ENCODE assay signal across 20 cellular contexts in the genomic region with DNA sequence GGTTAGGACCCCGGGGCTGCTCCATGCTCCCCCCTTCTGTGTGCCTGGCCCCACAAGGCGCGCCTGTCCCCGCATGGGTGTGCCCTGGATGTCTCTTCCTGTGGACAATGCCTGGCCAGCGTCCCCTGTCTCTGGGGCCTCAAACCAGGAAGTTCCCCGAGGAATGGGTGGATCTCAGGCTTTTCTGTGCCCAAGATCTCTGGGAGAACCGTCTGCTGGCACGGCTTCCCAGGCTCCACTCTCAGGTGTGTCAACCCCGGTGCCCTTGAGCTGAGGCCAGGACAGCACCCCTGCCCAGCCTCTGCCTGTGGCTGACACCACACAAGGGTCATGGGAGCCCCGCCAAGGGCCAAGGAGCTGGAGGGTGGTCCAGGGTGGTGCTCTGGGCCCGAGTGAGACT. TPM values are rescaled to one million over a fixed set of nuclear protein-coding genes. Genes with fewer than 3 reads are reported as not detected.
DNase-seq lines count a peak whose midpoint lies in the region; ATAC-seq and TF ChIP-seq lines count a peak whose summit lies in the region.
"Had no signal": no experiment of that assay in that cellular context is flagged by ENCODE, and none has a peak within 500 bp of the region (broad histone marks: within the 10 kb centered on the region; RNA-seq: fewer than 3 reads in every experiment).

No MANE protein-coding gene starts in this region.

- CTCF ChIA-PET in activated CD8-positive, alpha-beta T cell treated with anti-CD3 and anti-CD28 coated beads, Interleukin-2, amount 10 ng/mL, durations not matched to agents 7 days and 5 days (lab: Charles Lee): no interaction called here

- H3K4me2 ChIP-seq in trophoblast cell (ENCODE audit: low read length): no peak overlapping the region
- H3K4me2 ChIP-seq: A549, KMS-11 had no signal

- H4K8ac ChIP-seq in trophoblast cell (ENCODE audit: low read depth, low read length): no peak overlapping the region

- H4K91ac ChIP-seq in trophoblast cell (ENCODE audit: low read depth, low read length): no peak overlapping the region

- H3K27ac ChIP-seq in body of pancreas (peak overlapping the region in 3 of 4 donors; percentile 4 to 40 (median 32)), left ventricle myocardium inferior (replicated peaks) (peak overlapping the region; percentile 83), lower lobe of right lung (peak overlapping the region; percentile 69), trophoblast cell (ENCODE audit: low read depth, low read length) (no peak overlapping the region)
- H3K27ac ChIP-seq: A549, KMS-11 had no signal

- H3K23ac ChIP-seq in trophoblast cell (ENCODE audit: low read length): no peak overlapping the region

- H3K4me1 Mint-ChIP-seq in activated CD8-positive, alpha-beta T cell treated with anti-CD3 and anti-CD28 coated beads, Interleukin-2, amount 10 ng/mL, durations not matched to agents 7 days and 5 days (ENCODE audit: low read depth): peaks cover 16% of the 10 kb centered on the region

- no peaks in the 10 kb centered on the region for H3K9me3 Mint-ChIP-seq in activated CD8-positive, alpha-beta T cell treated with anti-CD3 and anti-CD28 coated beads, Interleukin-2, amount 10 ng/mL, durations not matched to agents 7 days and 5 days (ENCODE audit: insufficient read depth)

- H3K9ac ChIP-seq in trophoblast cell (ENCODE audit: low read length): no peak overlapping the region
- H3K9ac ChIP-seq: KMS-11 had no signal

- H2BK120ac ChIP-seq in trophoblast cell (ENCODE audit: insufficient read depth, low read length, poor library complexity): peak overlapping the region; percentile 7

- POLR2A ChIA-PET in activated CD8-positive, alpha-beta T cell treated with anti-CD3 and anti-CD28 coated beads, Interleukin-2, amount 10 ng/mL, durations not matched to agents 7 days and 5 days (lab: Charles Lee): no interaction called here

- H3K27me3 Mint-ChIP-seq in activated CD8-positive, alpha-beta T cell treated with anti-CD3 and anti-CD28 coated beads, Interleukin-2, amount 10 ng/mL, durations not matched to agents 7 days and 5 days (ENCODE audit: low read depth): no peaks in the 10 kb centered on the region

- no peaks in the 10 kb centered on the region for H3K79me2 ChIP-seq in trophoblast cell (ENCODE audit: control insufficient read depth, insufficient read depth, low read length, poor library complexity)

- DNase-seq in body of pancreas (peak in 2 of 4 donors; percentile 36 to 45), left ventricle myocardium inferior (peak; percentile 38), lower lobe of right lung (no peak), trophoblast cell (no peak), NCI-H2171 treated with DMSO at 0.1 percent for 48 hours (lab: John Stamatoyannopoulos, UW) (no peak), NCI-H345 treated with DMSO at 0.1 percent for 48 hours (lab: John Stamatoyannopoulos, UW; ENCODE audit: unreplicated experiment) (no peak)
- DNase-seq in activated CD8-positive, alpha-beta T cell treated with anti-CD3 and anti-CD28 coated beads, Interleukin-2, amount 10 ng/mL, durations not matched to agents 7 days and 5 days: no peak
- DNase-seq in activated CD4-positive, alpha-beta T cell treated with anti-CD3 and anti-CD28 coated beads, Interleukin-2, amount 50 U/mL, for 48 hours: no peak
- DNase-seq: C1 segment of cervical spinal cord, GDM1, NCI-H1048, NCI-H1436 treated with DMSO at 0.1 percent for 48 hours, NCI-H2029 treated with DMSO at 0.1 percent for 48 hours, NCI-H510A treated with DMSO at 0.1 percent for 48 hours, Peyer's patch, SHP77 treated with DMSO at 0.1 percent for 48 hours had no signal

- H3K79me1 ChIP-seq in trophoblast cell (ENCODE audit: low read length): peaks cover 10% of the 10 kb centered on the region

- TF ChIP-seq POLR2A in body of pancreas (IDR thresholded peaks at IDR 0.05): no peak

- intact Hi-C loops in body of pancreas (cut with DNase I): no loop called here
- intact Hi-C loops in left ventricle myocardium inferior (cut with micrococcal nuclease): no loop called here
- intact Hi-C loops in lower lobe of right lung (cut with DNase I): no loop called here

- no peak overlapping the region for H3K4ac ChIP-seq in trophoblast cell (ENCODE audit: low read depth, low read length)

- H4K12ac ChIP-seq in trophoblast cell (ENCODE audit: low read depth, low read length): peak overlapping the region; percentile 37

- H2AK5ac ChIP-seq in trophoblast cell (ENCODE audit: low read length): peak overlapping the region; percentile 22

- ATAC-seq in body of pancreas (no peak), lower lobe of right lung (no peak)
- ATAC-seq in activated CD8-positive, alpha-beta T cell treated with anti-CD3 and anti-CD28 coated beads, Interleukin-2, amount 10 ng/mL, durations not matched to agents 7 days and 5 days: no peak
- ATAC-seq: A549, GM12878 had no signal

- no peaks in the 10 kb centered on the region for H3K9me3 ChIP-seq in body of pancreas
- no peaks in the 10 kb centered on the region for H3K9me3 ChIP-seq in left ventricle myocardium inferior (replicated peaks)
- no peaks in the 10 kb centered on the region for H3K9me3 ChIP-seq in lower lobe of right lung
- H3K9me3 ChIP-seq in trophoblast cell (ENCODE audit: insufficient read depth, low read depth, low read length): peaks cover 2% of the 10 kb centered on the region
- H3K9me3 ChIP-seq: A549, Peyer's patch had no signal

- no peak overlapping the region for H3K18ac ChIP-seq in trophoblast cell (ENCODE audit: low read length)

- no peak overlapping the region for H3K4me3 Mint-ChIP-seq in activated CD8-positive, alpha-beta T cell treated with anti-CD3 and anti-CD28 coated beads, Interleukin-2, amount 10 ng/mL, durations not matched to agents 7 days and 5 days

- no peak overlapping the region for H3K4me3 ChIP-seq in body of pancreas
- H3K4me3 ChIP-seq in left ventricle myocardium inferior: no peak overlapping the region
- no peak overlapping the region for H3K4me3 ChIP-seq in lower lobe of right lung
- H3K4me3 ChIP-seq in trophoblast cell (ENCODE audit: low read depth, low read length): no peak overlapping the region
- H3K4me3 ChIP-seq: A549, GM12878, Peyer's patch had no signal

- H3K27me3 ChIP-seq in body of pancreas (no peaks in the 10 kb centered on the region), left ventricle myocardium inferior (ENCODE audit: low read depth) (no peaks in the 10 kb centered on the region), lower lobe of right lung (ENCODE audit: low read depth) (no peaks in the 10 kb centered on the region), trophoblast cell (ENCODE audit: insufficient read depth, low read length) (no peaks in the 10 kb centered on the region)
- H3K27me3 ChIP-seq: Peyer's patch had no signal

- 49 to 69% methylated on average over 7 to 11 of the region's 11 CpGs for WGBS in body of pancreas, 2 donors
- no CpG with 5 or more reads among the region's 11 CpGs for WGBS in trophoblast cell (ENCODE audit: extremely low coverage, insufficient coverage, insufficient read length)

- H3K36me3 Mint-ChIP-seq in activated CD8-positive, alpha-beta T cell treated with anti-CD3 and anti-CD28 coated beads, Interleukin-2, amount 10 ng/mL, durations not matched to agents 7 days and 5 days (ENCODE audit: low read depth): peaks cover 13% of the 10 kb centered on the region

- H3K14ac ChIP-seq in trophoblast cell (ENCODE audit: low read length): no peak overlapping the region

- H3K4me1 ChIP-seq in body of pancreas: peaks cover 53% of the 10 kb centered on the region
- peaks cover 26% of the 10 kb centered on the region for H3K4me1 ChIP-seq in left ventricle myocardium inferior
- H3K4me1 ChIP-seq in lower lobe of right lung: peaks cover 9% of the 10 kb centered on the region
- H3K4me1 ChIP-seq in trophoblast cell (ENCODE audit: control insufficient read depth in 1 of 2, insufficient read depth in 2 of 2, low read length in 2 of 2): peaks cover 20% of the 10 kb centered on the region in 2 experiments
- H3K4me1 ChIP-seq: A549, Peyer's patch had no signal

- H3K27ac Mint-ChIP-seq in activated CD8-positive, alpha-beta T cell treated with anti-CD3 and anti-CD28 coated beads, Interleukin-2, amount 10 ng/mL, durations not matched to agents 7 days and 5 days: no peak overlapping the region

- H3K36me3 ChIP-seq in body of pancreas (replicated peaks in 1 of 2; ENCODE audit: insufficient read depth in 1 of 2, low read depth in 2 of 2): peaks cover 10 to 11% of the 10 kb centered on the region in 2 donors
- H3K36me3 ChIP-seq in left ventricle myocardium inferior: peaks cover 35% of the 10 kb centered on the region
- H3K36me3 ChIP-seq in lower lobe of right lung: peaks cover 57% of the 10 kb centered on the region
- peaks cover 61 to 63% of the 10 kb centered on the region in 2 experiments for H3K36me3 ChIP-seq in trophoblast cell (ENCODE audit: control insufficient read depth in 1 of 2, insufficient read depth in 2 of 2, low read length in 2 of 2)

- no peak overlapping the region for H2BK5ac ChIP-seq in trophoblast cell (ENCODE audit: low read depth, low read length, poor library complexity)

- H2BK12ac ChIP-seq in trophoblast cell (ENCODE audit: low read length): no peak overlapping the region

- H2AFZ ChIP-seq in trophoblast cell (ENCODE audit: insufficient read depth, low read length, poor library complexity): no peak overlapping the region

- TF ChIP-seq CTCF in body of pancreas (IDR thresholded peaks at IDR 0.05): no peak
- TF ChIP-seq CTCF in left ventricle myocardium inferior (IDR thresholded peaks at IDR 0.05; ENCODE audit: borderline replicate concordance): no peak
- TF ChIP-seq CTCF in lower lobe of right lung (IDR thresholded peaks at IDR 0.05): no peak

RNA-seq across cellular contexts. Expression of a gene that starts 15.7 kb away (rescaled TPM):
- 10 to 100 TPM; 50.3 to 95.9 TPM for total RNA-seq in body of pancreas
- total RNA-seq in left ventricle myocardium inferior: 19.2 TPM
- total RNA-seq in lower lobe of right lung: 38.7 TPM
- 25.7 and 26.0 TPM in 2 replicates for polyA plus RNA-seq in trophoblast cell (2013)
- 10 to 100 TPM; 29.3 to 30.1 TPM for total RNA-seq in activated CD8-positive, alpha-beta T cell treated with anti-CD3 and anti-CD28 coated beads, Interleukin-2, amount 10 ng/mL, durations not matched to agents 7 days and 5 days

RNA-seq across cellular contexts. Expression of a gene that starts 19.0 kb away (rescaled TPM):
- not detected for total RNA-seq in body of pancreas
- total RNA-seq in left ventricle myocardium inferior: not detected
- total RNA-seq in lower lobe of right lung: not detected
- polyA plus RNA-seq in trophoblast cell (2013): not detected in 2 replicates
- total RNA-seq in activated CD8-positive, alpha-beta T cell treated with anti-CD3 and anti-CD28 coated beads, Interleukin-2, amount 10 ng/mL, durations not matched to agents 7 days and 5 days: not detected
- total RNA-seq: GM12878, M059J, Peyer's patch had no signal
- polyA plus RNA-seq: A549, GM12878 had no signal

RNA-seq across cellular contexts. Expression of a gene that starts 35.7 kb away (rescaled TPM):
- total RNA-seq in body of pancreas (10 to 100 TPM; 12.7 to 21.1 TPM), left ventricle myocardium inferior (31.8 TPM), lower lobe of right lung (32.4 TPM)
- polyA plus RNA-seq in trophoblast cell (2013): 23.4 and 24.3 TPM in 2 replicates
- total RNA-seq in activated CD8-positive, alpha-beta T cell treated with anti-CD3 and anti-CD28 coated beads, Interleukin-2, amount 10 ng/mL, durations not matched to agents 7 days and 5 days: 10 to 100 TPM; 30.4 to 31.3 TPM

RNA-seq across cellular contexts. Expression of a gene that starts 40.8 kb away (rescaled TPM):
- total RNA-seq in body of pancreas (not detected), left ventricle myocardium inferior (not detected), lower lobe of right lung (not detected)
- 0.03 and 0.04 TPM in 2 replicates for polyA plus RNA-seq in trophoblast cell (2013)
- not detected for total RNA-seq in activated CD8-positive, alpha-beta T cell treated with anti-CD3 and anti-CD28 coated beads, Interleukin-2, amount 10 ng/mL, durations not matched to agents 7 days and 5 days
- total RNA-seq: GM12878, M059J, Peyer's patch had no signal
- polyA plus RNA-seq: A549 had no signal

RNA-seq across cellular contexts. Expression of a gene that starts 45.3 kb away (rescaled TPM):
- total RNA-seq in body of pancreas (not detected), left ventricle myocardium inferior (not detected), lower lobe of right lung (not detected)
- polyA plus RNA-seq in trophoblast cell (2013): not detected in 2 replicates
- not detected for total RNA-seq in activated CD8-positive, alpha-beta T cell treated with anti-CD3 and anti-CD28 coated beads, Interleukin-2, amount 10 ng/mL, durations not matched to agents 7 days and 5 days
- total RNA-seq: GM12878, M059J, Peyer's patch had no signal
- polyA plus RNA-seq: A549, GM12878 had no signal
